34 cellular contexts compared by ENCODE assay signal in the genomic region with DNA sequence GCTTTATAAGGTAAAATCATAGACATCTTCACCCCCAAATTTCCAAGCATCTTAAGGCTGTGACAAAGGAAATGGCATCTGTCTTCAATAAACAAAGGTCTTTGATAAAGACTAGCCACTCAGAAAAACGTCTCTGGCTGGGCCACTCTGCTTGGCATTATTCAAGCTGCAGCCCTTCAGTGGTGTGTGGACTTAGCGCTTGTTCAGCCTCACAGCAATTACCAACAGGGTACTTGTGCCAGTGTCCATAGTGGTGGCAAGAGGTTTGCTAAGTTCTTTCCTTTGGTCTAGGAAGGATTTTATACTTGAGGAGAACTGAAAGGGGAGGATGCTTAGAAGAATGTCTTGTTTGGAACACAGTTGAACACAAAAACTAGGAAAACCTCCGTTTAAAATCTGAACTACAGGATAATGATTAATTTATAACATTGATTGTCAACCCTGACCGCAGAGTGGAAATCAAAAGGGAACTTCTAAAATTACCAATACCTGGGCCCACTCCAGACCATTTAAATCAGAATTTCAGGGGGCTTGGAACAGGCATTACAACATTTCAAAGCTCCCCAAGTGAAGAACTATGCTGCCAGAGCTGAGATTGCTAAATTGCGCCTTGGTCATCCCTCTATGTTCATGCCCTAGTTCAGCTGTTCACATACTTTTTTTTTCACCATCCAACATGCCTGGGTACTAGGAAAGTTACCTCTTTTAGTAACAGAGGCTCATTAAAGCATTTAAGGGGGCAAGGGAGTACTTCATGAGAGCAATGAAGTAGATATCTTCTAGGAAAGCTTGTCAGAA.
"Had no signal": no experiment of that assay in that cellular context is flagged by ENCODE, and none has a peak within 500 bp of the region (broad histone marks: within the 10 kb centered on the region; RNA-seq: fewer than 3 reads in every experiment).

No MANE protein-coding gene starts in this region.

- H3K9me3 ChIP-seq: adrenal gland, body of pancreas, breast epithelium had no signal

- H3K36me3 ChIP-seq: adrenal gland, brain microvascular endothelial cell, breast epithelium had no signal

- H3K4me3 ChIP-seq: adrenal gland, body of pancreas, breast epithelium had no signal

- H3K27me3 ChIP-seq: adrenal gland, body of pancreas, brain microvascular endothelial cell, breast epithelium had no signal

- H3K27ac ChIP-seq: adrenal gland, body of pancreas, brain microvascular endothelial cell, breast epithelium, VCaP had no signal

- ATAC-seq: activated CD8-positive, alpha-beta T cell treated with anti-CD3 and anti-CD28 coated beads for 36 hours; activated naive CD4-positive, alpha-beta T cell treated with anti-CD3 and anti-CD28 coated beads, Interleukin-2, amount 50 U/mL, for 72 hours; activated T-cell treated with anti-CD3 and anti-CD28 coated beads, Interleukin-2, amount 50 U/mL, for 4 hours; activated T-cell treated with anti-CD3 and anti-CD28 coated beads, Interleukin-2, amount 50 U/mL, for 72 hours; activated T-helper 17 cell treated with anti-CD3 and anti-CD28 coated beads, Interleukin-2, amount 50 U/mL, for 72 hours; body of pancreas had no signal

- DNase-seq: activated B cell treated with CpG ODN at 0.5 μM for 24 hours; activated CD4-positive, alpha-beta memory T cell treated with anti-CD3 and anti-CD28 coated beads for 36 hours; activated CD4-positive, alpha-beta T cell treated with anti-CD3 and anti-CD28 coated beads for 4 hours; activated CD4-positive, alpha-beta T cell treated with anti-CD3 and anti-CD28 coated beads, Interleukin-2, amount 10 ng/mL, durations not matched to agents 24 days and 14 days; activated CD4-positive, alpha-beta T cell treated with anti-CD3 and anti-CD28 coated beads, Interleukin-2, amount 50 U/mL, for 1 hour; activated CD4-positive, alpha-beta T cell treated with anti-CD3 and anti-CD28 coated beads, Interleukin-2, amount 50 U/mL, for 4 hours; activated CD4-positive, CD25-positive, alpha-beta regulatory T cell treated with anti-CD3 and anti-CD28 coated beads, Interleukin-2, amount 50 U/mL, for 72 hours; activated CD8-positive, alpha-beta memory T cell treated with anti-CD3 and anti-CD28 coated beads, Interleukin-2, amount 50 U/mL, for 4 hours; activated CD8-positive, alpha-beta T cell treated with anti-CD3 and anti-CD28 coated beads for 36 hours; activated effector memory CD4-positive, alpha-beta T cell treated with anti-CD3 and anti-CD28 coated beads, Interleukin-2, amount 50 U/mL, for 16 hours; activated gamma-delta T cell treated with Interleukin-2 at 50 U/mL for 16 hours; activated naive CD4-positive, alpha-beta T cell; activated naive CD4-positive, alpha-beta T cell treated with anti-CD3 and anti-CD28 coated beads for 36 hours; activated naive CD4-positive, alpha-beta T cell treated with anti-CD3 and anti-CD28 coated beads, Interleukin-2, amount 50 U/mL, for 16 hours; activated naive CD8-positive, alpha-beta T cell treated with anti-CD3 and anti-CD28 coated beads for 36 hours; activated T-cell treated with anti-CD3 and anti-CD28 coated beads for 4 hours; activated T-cell treated with anti-CD3 and anti-CD28 coated beads, Interleukin-2, amount 50 U/mL, for 1 hour; activated T-cell treated with anti-CD3 and anti-CD28 coated beads, Interleukin-2, amount 50 U/mL, for 4 hours; activated T-cell treated with anti-CD3 and anti-CD28 coated beads, Interleukin-2, amount 50 U/mL, for 72 hours; adrenal gland; amniotic stem cell; aorta; body of pancreas; brain microvascular endothelial cell; central memory CD4-positive, alpha-beta T cell; T-helper 1 cell; T-helper 2 cell; T-helper 9 cell had no signal

- H3K4me1 ChIP-seq: body of pancreas, breast epithelium had no signal

- FAIRE-seq: astrocyte, TTC549 had no signal
